In genomic region chr2:33034784-33035183, GRCh38 we compare ENCODE assay signal across 9 cellular contexts.
DNase-seq lines count a peak whose midpoint lies in the region; ATAC-seq lines count a peak whose summit lies in the region.
"Had no signal": no experiment of that assay in that cellular context is flagged by ENCODE, and none has a peak within 500 bp of the region (broad histone marks: within the 10 kb centered on the region; RNA-seq: fewer than 3 reads in every experiment).

No MANE protein-coding gene starts in this region.

- peak overlapping the region in 1 of 2 donors; percentile 77 for H3K4me3 ChIP-seq in muscle layer of colon (ENCODE audit: low read depth in 1 of 2, low read length in 2 of 2)

- no peaks in the 10 kb centered on the region for H3K36me3 ChIP-seq in muscle layer of colon (ENCODE audit: insufficient read depth, low read length)

- H3K9ac ChIP-seq in muscle layer of colon (ENCODE audit: low read length): no peak overlapping the region

- ATAC-seq in HG02571 (IDR thresholded peaks at IDR 0.05; ENCODE audit: unreplicated experiment): no peak

- DNase-seq in AG20443 (ENCODE audit: low spot score) (peak; percentile 61), NCI-H2171 (lab: John Stamatoyannopoulos, UW) (peak; percentile 46), dermis blood vessel endothelial cell (peak; percentile 41), GM19240 (ENCODE audit: insufficient read length, low spot score) (no peak), NCI-H524 treated with DMSO at 0.1 percent for 48 hours (lab: John Stamatoyannopoulos, UW) (no peak)
- DNase-seq in activated T-cell treated with anti-CD3 and anti-CD28 coated beads, Interleukin-2, amount 50 U/mL, for 48 hours: no peak
- DNase-seq: cerebellar nuclear complex had no signal

- no peaks in the 10 kb centered on the region for H3K27me3 ChIP-seq in muscle layer of colon (ENCODE audit: control insufficient read depth in 1 of 2, insufficient read depth in 2 of 2, low read length in 2 of 2)

- H3K9me3 ChIP-seq in muscle layer of colon (ENCODE audit: low read length): no peaks in the 10 kb centered on the region

- peak overlapping the region; percentile 48 for H3K27ac ChIP-seq in muscle layer of colon (ENCODE audit: low read depth, low read length)

- H3K4me1 ChIP-seq in muscle layer of colon (ENCODE audit: insufficient read depth, low read length): peaks cover 29% of the 10 kb centered on the region

Comparison
In these comparisons a context has a peak if more than half of its experiments do, and no peak if none do; other contexts are left out.
1. DNase-seq: peak in AG20443 (single experiment), NCI-H2171 (single experiment) and dermis blood vessel endothelial cell (single experiment); none in GM19240 (single experiment), NCI-H524 treated with DMSO at 0.1 percent for 48 hours (single experiment) and activated T-cell treated with anti-CD3 and anti-CD28 coated beads, Interleukin-2, amount 50 U/mL, for 48 hours (0 of 2).